Comparison of ENCODE assay signal across 1 cellular context in the genomic region with DNA sequence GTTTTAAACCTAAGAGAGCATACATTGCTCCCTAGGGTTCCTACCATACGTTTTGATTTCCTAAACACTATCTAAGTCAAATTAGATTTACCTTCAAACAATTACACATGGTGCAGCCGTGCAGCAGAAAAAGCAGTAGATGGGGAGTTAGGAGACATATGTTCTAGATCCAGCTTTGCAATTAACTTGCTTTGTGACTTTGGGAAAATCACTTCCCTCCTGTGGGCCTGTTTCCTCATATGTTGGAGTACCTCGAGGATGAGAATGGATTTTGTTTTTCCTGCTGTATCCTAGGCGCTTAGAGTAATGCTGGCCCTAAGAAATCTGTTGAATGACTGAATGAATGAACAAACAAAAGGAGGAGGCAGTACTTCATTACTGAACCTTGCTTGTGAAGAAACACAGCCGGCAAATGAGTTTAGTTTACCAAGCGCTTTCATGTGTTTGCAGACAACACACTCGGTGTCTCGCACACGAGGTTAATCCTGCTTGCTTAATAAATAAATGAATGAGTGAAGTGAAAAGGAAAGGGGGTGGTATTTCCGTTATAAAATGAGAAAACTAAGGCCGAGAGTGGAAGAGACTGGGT.
TF ChIP-seq lines count a peak whose summit lies in the region.

No MANE protein-coding gene starts in this region.

TF ChIP-seq in GM23338, 12 proteins besides CTCF, POLR2A, EP300 and RAD21 (continued from another document):
- no peak for TF ChIP-seq ZNF462 (CRISPR knock-in tag; IDR thresholded peaks at IDR 0.05)
- TF ChIP-seq CREB1 (CRISPR knock-in tag; IDR thresholded peaks at IDR 0.05; ENCODE audit: low read depth), result no peak
- no peak for TF ChIP-seq EZH2phosphoT487 (IDR thresholded peaks at IDR 0.05; ENCODE audit: unreplicated experiment)
- no peak for TF ChIP-seq JUNB (IDR thresholded peaks at IDR 0.05; ENCODE audit: unreplicated experiment)
TF ChIP-seq in GM23338: peak in this region for 0.
